Comparison of ENCODE assay signal across 9 cellular contexts in genomic region chrX:154021131-154021611, GRCh38. TPM values are rescaled to one million over a fixed set of nuclear protein-coding genes. Genes with fewer than 3 reads are reported as not detected.
DNase-seq lines count a peak whose midpoint lies in the region; ATAC-seq and TF ChIP-seq lines count a peak whose summit lies in the region.
"Had no signal": no experiment of that assay in that cellular context is flagged by ENCODE, and none has a peak within 500 bp of the region (broad histone marks: within the 10 kb centered on the region; RNA-seq: fewer than 3 reads in every experiment).

No MANE protein-coding gene starts in this region.

- H3K4me3 ChIP-seq in BE2C (ENCODE audit: low read depth, low read length) (no peak overlapping the region), HUES48 (ENCODE audit: low read depth, low read length) (no peak overlapping the region), lower lobe of right lung (no peak overlapping the region), colonic mucosa (no peak overlapping the region)

- no peaks in the 10 kb centered on the region for H3K27me3 Mint-ChIP-seq in activated naive CD8-positive, alpha-beta T cell treated with anti-CD3 and anti-CD28 coated beads for 36 hours

- peaks cover 10% of the 10 kb centered on the region; the same call in 1 of the 2 replicates for H3K4me1 ChIP-seq in BE2C
- peaks cover 11% of the 10 kb centered on the region; the same call in 1 of the 2 replicates for H3K4me1 ChIP-seq in HUES48 (ENCODE audit: control insufficient read depth, insufficient read depth, low read length)
- peaks cover 17% of the 10 kb centered on the region for H3K4me1 ChIP-seq in lower lobe of right lung
- H3K4me1 ChIP-seq in colonic mucosa: no peaks in the 10 kb centered on the region

- intact Hi-C loops in lower lobe of right lung (cut with DNase I) (no loop called here), colonic mucosa (cut with DNase I) (no loop called here)

- H3K9ac ChIP-seq in HUES48 (ENCODE audit: low read depth, low read length): no peak overlapping the region
- no peak overlapping the region for H3K9ac ChIP-seq in colonic mucosa (ENCODE audit: low read depth in 2 of 2, low read length in 2 of 2)

- peak overlapping the region; percentile 55 for H3K27ac ChIP-seq in HUES48 (ENCODE audit: low read depth, low read length)
- H3K27ac ChIP-seq in lower lobe of right lung: peak overlapping the region; percentile 24
- H3K27ac ChIP-seq in colonic mucosa: no peak overlapping the region

- peak overlapping the region; percentile 92 for H3K4me3 Mint-ChIP-seq in activated naive CD8-positive, alpha-beta T cell treated with anti-CD3 and anti-CD28 coated beads for 36 hours

- peaks cover 7% of the 10 kb centered on the region for H3K4me1 Mint-ChIP-seq in activated naive CD8-positive, alpha-beta T cell treated with anti-CD3 and anti-CD28 coated beads for 36 hours

- peaks cover 7% of the 10 kb centered on the region for H3K36me3 Mint-ChIP-seq in activated naive CD8-positive, alpha-beta T cell treated with anti-CD3 and anti-CD28 coated beads for 36 hours

- peaks cover 22% of the 10 kb centered on the region for H3K36me3 ChIP-seq in BE2C
- H3K36me3 ChIP-seq in HUES48 (ENCODE audit: control insufficient read depth, insufficient read depth, low read length): peaks cover 8% of the 10 kb centered on the region; the same call in 1 of the 2 replicates
- H3K36me3 ChIP-seq in lower lobe of right lung: peaks cover 16% of the 10 kb centered on the region
- no peaks in the 10 kb centered on the region for H3K36me3 ChIP-seq in colonic mucosa

- TF ChIP-seq CTCF in BE2C (IDR thresholded peaks at IDR 0.05; ENCODE audit: low read depth, low read length) (no peak), lower lobe of right lung (IDR thresholded peaks at IDR 0.05) (no peak), colonic mucosa (IDR thresholded peaks at IDR 0.05) (no peak)

- no peaks in the 10 kb centered on the region for H3K9me3 ChIP-seq in BE2C
- peaks cover 16% of the 10 kb centered on the region for H3K9me3 ChIP-seq in HUES48 (ENCODE audit: control insufficient read depth, insufficient read depth, low read length)
- no peaks in the 10 kb centered on the region for H3K9me3 ChIP-seq in lower lobe of right lung
- H3K9me3 ChIP-seq in colonic mucosa: no peaks in the 10 kb centered on the region

- no peak for ATAC-seq in lower lobe of right lung
- no peak for ATAC-seq in GM18867 (IDR thresholded peaks at IDR 0.05; ENCODE audit: unreplicated experiment)
- ATAC-seq in GM21529 (IDR thresholded peaks at IDR 0.05; ENCODE audit: unreplicated experiment): no peak

- no peaks in the 10 kb centered on the region for H3K9me3 Mint-ChIP-seq in activated naive CD8-positive, alpha-beta T cell treated with anti-CD3 and anti-CD28 coated beads for 36 hours

- peak overlapping the region; percentile 95 for H3K27ac Mint-ChIP-seq in activated naive CD8-positive, alpha-beta T cell treated with anti-CD3 and anti-CD28 coated beads for 36 hours

- peak; percentile 43 for DNase-seq in BE2C
- DNase-seq in activated naive CD8-positive, alpha-beta T cell treated with anti-CD3 and anti-CD28 coated beads for 36 hours: peak; percentile 29
- DNase-seq in lower lobe of right lung: no peak
- DNase-seq in colonic mucosa: no peak
- DNase-seq in NCI-H2107 (lab: John Stamatoyannopoulos, UW): no peak
- DNase-seq: NCI-H2171 had no signal

- H3K27me3 ChIP-seq in BE2C (no peaks in the 10 kb centered on the region), HUES48 (ENCODE audit: control insufficient read depth, insufficient read depth, low read length) (no peaks in the 10 kb centered on the region), lower lobe of right lung (ENCODE audit: low read depth) (no peaks in the 10 kb centered on the region), colonic mucosa (no peaks in the 10 kb centered on the region)

RNA-seq across cellular contexts. Expression of gene IRAK1, which starts 1.5 kb away (rescaled TPM):
- 348 TPM for polyA plus RNA-seq in BE2C (2012; ENCODE audit: insufficient read depth, insufficient read length, low read depth)
- 100 to 1,000 TPM; 155 to 159 TPM for total RNA-seq in activated naive CD8-positive, alpha-beta T cell treated with anti-CD3 and anti-CD28 coated beads for 36 hours
- total RNA-seq in lower lobe of right lung (73.1 TPM), colonic mucosa (100 to 1,000 TPM in 1 of 2 donors, 10 to 100 TPM in 1; 66.7 to 148 TPM)

RNA-seq across cellular contexts. Expression of gene TMEM187, which starts 48.6 kb away (rescaled TPM):
- polyA plus RNA-seq in BE2C (2012; ENCODE audit: insufficient read depth, insufficient read length, low read depth): 4.9 TPM
- total RNA-seq in activated naive CD8-positive, alpha-beta T cell treated with anti-CD3 and anti-CD28 coated beads for 36 hours: 1 to 10 TPM; 3.4 to 6.2 TPM
- total RNA-seq in lower lobe of right lung (7.6 TPM), colonic mucosa (10 to 100 TPM in 1 of 2 donors, 1 to 10 TPM in 1; 8.7 to 19.2 TPM)

RNA-seq across cellular contexts. Expression of gene HCFC1, which starts 49.6 kb away (rescaled TPM):
- 64.3 TPM for polyA plus RNA-seq in BE2C (2012; ENCODE audit: insufficient read depth, insufficient read length, low read depth)
- 100 to 1,000 TPM; 140 to 142 TPM for total RNA-seq in activated naive CD8-positive, alpha-beta T cell treated with anti-CD3 and anti-CD28 coated beads for 36 hours
- total RNA-seq in lower lobe of right lung: 48.4 TPM
- 10 to 100 TPM; 36.6 to 80.5 TPM for total RNA-seq in colonic mucosa

Comparison
In these comparisons a context has a peak if more than half of its experiments do, and no peak if none do; other contexts are left out.
1. DNase-seq: peak in BE2C (single experiment) and activated naive CD8-positive, alpha-beta T cell treated with anti-CD3 and anti-CD28 coated beads for 36 hours (single experiment); none in lower lobe of right lung (single experiment), colonic mucosa (single experiment) and NCI-H2107 (single experiment).